In the genomic region with DNA sequence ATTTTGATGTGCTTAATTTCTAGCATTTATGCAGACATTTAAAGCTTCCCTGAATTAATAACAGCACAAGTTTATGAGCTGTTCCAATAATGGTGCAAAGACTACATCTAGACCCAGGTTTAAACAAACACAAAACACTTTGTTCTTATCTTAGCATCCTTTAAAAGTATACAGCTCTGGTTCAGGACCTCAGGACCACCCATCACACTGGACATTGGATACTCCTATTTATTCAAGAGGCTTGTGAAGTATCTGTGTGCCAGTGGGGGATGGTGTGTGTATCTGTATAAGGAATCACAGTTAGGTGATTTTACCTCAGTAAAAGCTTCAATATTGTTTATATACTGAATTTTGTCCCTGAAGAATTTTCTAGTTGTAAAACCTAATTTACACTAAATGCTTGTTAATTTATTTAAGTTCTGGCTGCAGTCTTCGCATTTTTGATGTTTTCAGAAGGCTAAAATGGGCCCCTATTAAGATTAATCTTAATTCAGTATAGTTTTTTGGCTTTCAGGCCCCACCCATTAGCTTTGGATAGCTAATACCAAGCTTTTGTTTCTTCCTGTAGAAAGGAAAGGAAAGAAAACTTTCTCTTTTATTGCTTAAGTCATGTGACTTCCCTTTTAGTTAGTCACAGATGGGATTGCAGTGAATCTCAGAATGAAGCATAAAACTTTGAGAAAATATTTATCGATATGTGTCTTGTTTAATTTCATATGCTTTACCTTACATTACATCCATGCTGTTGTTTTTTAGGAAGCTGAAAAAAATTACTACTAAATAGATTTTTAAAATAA, we compare ENCODE assay signal across 1 cellular context.
TF ChIP-seq lines count a peak whose summit lies in the region.

No MANE protein-coding gene starts in this region.

TF ChIP-seq in K562, 482 proteins besides CTCF, POLR2A, EP300 and RAD21:
- TF ChIP-seq, protein P1, sequence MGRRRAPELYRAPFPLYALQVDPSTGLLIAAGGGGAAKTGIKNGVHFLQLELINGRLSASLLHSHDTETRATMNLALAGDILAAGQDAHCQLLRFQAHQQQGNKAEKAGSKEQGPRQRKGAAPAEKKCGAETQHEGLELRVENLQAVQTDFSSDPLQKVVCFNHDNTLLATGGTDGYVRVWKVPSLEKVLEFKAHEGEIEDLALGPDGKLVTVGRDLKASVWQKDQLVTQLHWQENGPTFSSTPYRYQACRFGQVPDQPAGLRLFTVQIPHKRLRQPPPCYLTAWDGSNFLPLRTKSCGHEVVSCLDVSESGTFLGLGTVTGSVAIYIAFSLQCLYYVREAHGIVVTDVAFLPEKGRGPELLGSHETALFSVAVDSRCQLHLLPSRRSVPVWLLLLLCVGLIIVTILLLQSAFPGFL (CRISPR knock-in tag; IDR thresholded peaks at IDR 0.05): no peak
- TF ChIP-seq, protein P2, sequence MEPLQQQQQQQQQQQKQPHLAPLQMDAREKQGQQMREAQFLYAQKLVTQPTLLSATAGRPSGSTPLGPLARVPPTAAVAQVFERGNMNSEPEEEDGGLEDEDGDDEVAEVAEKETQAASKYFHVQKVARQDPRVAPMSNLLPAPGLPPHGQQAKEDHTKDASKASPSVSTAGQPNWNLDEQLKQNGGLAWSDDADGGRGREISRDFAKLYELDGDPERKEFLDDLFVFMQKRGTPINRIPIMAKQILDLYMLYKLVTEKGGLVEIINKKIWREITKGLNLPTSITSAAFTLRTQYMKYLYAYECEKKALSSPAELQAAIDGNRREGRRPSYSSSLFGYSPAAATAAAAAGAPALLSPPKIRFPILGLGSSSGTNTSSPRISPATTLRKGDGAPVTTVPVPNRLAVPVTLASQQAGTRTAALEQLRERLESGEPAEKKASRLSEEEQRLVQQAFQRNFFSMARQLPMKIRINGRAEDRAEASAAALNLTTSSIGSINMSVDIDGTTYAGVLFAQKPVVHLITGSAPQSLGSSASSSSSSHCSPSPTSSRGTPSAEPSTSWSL (CRISPR knock-in tag; IDR thresholded peaks at IDR 0.05; ENCODE audit: borderline replicate concordance): no peak
- TF ChIP-seq CC2D1A (IDR thresholded peaks at IDR 0.05): no peak
- TF ChIP-seq FOSL1 (tag; conservative IDR thresholded peaks at IDR 0.05): 0 out of 2 replicates have a peak, but pooled peaks have one; percentile 20
- TF ChIP-seq TBP (optimal IDR thresholded peaks at IDR 0.05; ENCODE audit: low read depth, low read length): no peak
- TF ChIP-seq, protein P3, sequence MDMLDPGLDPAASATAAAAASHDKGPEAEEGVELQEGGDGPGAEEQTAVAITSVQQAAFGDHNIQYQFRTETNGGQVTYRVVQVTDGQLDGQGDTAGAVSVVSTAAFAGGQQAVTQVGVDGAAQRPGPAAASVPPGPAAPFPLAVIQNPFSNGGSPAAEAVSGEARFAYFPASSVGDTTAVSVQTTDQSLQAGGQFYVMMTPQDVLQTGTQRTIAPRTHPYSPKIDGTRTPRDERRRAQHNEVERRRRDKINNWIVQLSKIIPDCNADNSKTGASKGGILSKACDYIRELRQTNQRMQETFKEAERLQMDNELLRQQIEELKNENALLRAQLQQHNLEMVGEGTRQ (CRISPR knock-in tag; IDR thresholded peaks at IDR 0.05): peak; percentile 19; the same call in 1 of the 2 replicates
- TF ChIP-seq XRCC5 (IDR thresholded peaks at IDR 0.05; ENCODE audit: low read depth, low read length): no peak
- no peak for TF ChIP-seq ZC3H4 (CRISPR knock-in tag; IDR thresholded peaks at IDR 0.05; ENCODE audit: borderline replicate concordance)
- no peak for TF ChIP-seq SAFB (IDR thresholded peaks at IDR 0.05; ENCODE audit: borderline replicate concordance, low read depth, low read length)
- TF ChIP-seq ZNF436 (CRISPR knock-in tag; IDR thresholded peaks at IDR 0.05): no peak
- peak; percentile 93 for TF ChIP-seq TOE1 (IDR thresholded peaks at IDR 0.05; ENCODE audit: borderline replicate concordance)
- no peak for TF ChIP-seq TOE1 (CRISPR knock-in tag; IDR thresholded peaks at IDR 0.05; ENCODE audit: borderline replicate concordance, low read depth)
- TF ChIP-seq ZNF445 (CRISPR knock-in tag; IDR thresholded peaks at IDR 0.05; ENCODE audit: low read depth): no peak
- no peak for TF ChIP-seq FOXP1 (CRISPR knock-in tag; IDR thresholded peaks at IDR 0.05)
- TF ChIP-seq, protein P4, sequence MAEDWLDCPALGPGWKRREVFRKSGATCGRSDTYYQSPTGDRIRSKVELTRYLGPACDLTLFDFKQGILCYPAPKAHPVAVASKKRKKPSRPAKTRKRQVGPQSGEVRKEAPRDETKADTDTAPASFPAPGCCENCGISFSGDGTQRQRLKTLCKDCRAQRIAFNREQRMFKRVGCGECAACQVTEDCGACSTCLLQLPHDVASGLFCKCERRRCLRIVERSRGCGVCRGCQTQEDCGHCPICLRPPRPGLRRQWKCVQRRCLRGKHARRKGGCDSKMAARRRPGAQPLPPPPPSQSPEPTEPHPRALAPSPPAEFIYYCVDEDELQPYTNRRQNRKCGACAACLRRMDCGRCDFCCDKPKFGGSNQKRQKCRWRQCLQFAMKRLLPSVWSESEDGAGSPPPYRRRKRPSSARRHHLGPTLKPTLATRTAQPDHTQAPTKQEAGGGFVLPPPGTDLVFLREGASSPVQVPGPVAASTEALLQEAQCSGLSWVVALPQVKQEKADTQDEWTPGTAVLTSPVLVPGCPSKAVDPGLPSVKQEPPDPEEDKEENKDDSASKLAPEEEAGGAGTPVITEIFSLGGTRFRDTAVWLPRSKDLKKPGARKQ (CRISPR knock-in tag; IDR thresholded peaks at IDR 0.05): no peak
- TF ChIP-seq HMG20A (CRISPR knock-in tag; conservative IDR thresholded peaks at IDR 0.05): no peak
- TF ChIP-seq, protein P5, sequence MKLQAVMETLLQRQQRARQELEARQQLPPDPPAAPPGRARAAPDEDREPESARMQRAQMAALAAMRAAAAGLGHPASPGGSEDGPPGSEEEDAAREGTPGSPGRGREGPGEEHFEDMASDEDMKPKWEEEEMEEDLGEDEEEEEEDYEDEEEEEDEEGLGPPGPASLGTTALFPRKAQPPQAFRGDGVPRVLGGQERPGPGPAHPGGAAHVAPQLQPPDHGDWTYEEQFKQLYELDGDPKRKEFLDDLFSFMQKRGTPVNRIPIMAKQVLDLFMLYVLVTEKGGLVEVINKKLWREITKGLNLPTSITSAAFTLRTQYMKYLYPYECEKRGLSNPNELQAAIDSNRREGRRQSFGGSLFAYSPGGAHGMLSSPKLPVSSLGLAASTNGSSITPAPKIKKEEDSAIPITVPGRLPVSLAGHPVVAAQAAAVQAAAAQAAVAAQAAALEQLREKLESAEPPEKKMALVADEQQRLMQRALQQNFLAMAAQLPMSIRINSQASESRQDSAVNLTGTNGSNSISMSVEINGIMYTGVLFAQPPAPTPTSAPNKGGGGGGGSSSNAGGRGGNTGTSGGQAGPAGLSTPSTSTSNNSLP (IDR thresholded peaks at IDR 0.05; ENCODE audit: borderline replicate concordance, low read depth, low read length): no peak
- no peak for TF ChIP-seq RHOXF2B (CRISPR knock-in tag; conservative IDR thresholded peaks at IDR 0.05)
- no peak for TF ChIP-seq KDM2B (CRISPR knock-in tag; IDR thresholded peaks at IDR 0.05)
- peak; percentile 86 for TF ChIP-seq RAD51 (IDR thresholded peaks at IDR 0.05; ENCODE audit: borderline replicate concordance, low read depth)
- TF ChIP-seq, protein P6, sequence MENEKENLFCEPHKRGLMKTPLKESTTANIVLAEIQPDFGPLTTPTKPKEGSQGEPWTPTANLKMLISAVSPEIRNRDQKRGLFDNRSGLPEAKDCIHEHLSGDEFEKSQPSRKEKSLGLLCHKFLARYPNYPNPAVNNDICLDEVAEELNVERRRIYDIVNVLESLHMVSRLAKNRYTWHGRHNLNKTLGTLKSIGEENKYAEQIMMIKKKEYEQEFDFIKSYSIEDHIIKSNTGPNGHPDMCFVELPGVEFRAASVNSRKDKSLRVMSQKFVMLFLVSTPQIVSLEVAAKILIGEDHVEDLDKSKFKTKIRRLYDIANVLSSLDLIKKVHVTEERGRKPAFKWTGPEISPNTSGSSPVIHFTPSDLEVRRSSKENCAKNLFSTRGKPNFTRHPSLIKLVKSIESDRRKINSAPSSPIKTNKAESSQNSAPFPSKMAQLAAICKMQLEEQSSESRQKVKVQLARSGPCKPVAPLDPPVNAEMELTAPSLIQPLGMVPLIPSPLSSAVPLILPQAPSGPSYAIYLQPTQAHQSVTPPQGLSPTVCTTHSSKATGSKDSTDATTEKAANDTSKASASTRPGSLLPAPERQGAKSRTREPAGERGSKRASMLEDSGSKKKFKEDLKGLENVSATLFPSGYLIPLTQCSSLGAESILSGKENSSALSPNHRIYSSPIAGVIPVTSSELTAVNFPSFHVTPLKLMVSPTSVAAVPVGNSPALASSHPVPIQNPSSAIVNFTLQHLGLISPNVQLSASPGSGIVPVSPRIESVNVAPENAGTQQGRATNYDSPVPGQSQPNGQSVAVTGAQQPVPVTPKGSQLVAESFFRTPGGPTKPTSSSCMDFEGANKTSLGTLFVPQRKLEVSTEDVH (IDR thresholded peaks at IDR 0.05; ENCODE audit: low read depth, partially characterized antibody): no peak
- no peak for TF ChIP-seq CBFA2T2 (conservative IDR thresholded peaks at IDR 0.05)
- TF ChIP-seq CHCHD3 (CRISPR knock-in tag; IDR thresholded peaks at IDR 0.05): no peak
- TF ChIP-seq ZEB2 (IDR thresholded peaks at IDR 0.05): no peak
- TF ChIP-seq, protein P7, sequence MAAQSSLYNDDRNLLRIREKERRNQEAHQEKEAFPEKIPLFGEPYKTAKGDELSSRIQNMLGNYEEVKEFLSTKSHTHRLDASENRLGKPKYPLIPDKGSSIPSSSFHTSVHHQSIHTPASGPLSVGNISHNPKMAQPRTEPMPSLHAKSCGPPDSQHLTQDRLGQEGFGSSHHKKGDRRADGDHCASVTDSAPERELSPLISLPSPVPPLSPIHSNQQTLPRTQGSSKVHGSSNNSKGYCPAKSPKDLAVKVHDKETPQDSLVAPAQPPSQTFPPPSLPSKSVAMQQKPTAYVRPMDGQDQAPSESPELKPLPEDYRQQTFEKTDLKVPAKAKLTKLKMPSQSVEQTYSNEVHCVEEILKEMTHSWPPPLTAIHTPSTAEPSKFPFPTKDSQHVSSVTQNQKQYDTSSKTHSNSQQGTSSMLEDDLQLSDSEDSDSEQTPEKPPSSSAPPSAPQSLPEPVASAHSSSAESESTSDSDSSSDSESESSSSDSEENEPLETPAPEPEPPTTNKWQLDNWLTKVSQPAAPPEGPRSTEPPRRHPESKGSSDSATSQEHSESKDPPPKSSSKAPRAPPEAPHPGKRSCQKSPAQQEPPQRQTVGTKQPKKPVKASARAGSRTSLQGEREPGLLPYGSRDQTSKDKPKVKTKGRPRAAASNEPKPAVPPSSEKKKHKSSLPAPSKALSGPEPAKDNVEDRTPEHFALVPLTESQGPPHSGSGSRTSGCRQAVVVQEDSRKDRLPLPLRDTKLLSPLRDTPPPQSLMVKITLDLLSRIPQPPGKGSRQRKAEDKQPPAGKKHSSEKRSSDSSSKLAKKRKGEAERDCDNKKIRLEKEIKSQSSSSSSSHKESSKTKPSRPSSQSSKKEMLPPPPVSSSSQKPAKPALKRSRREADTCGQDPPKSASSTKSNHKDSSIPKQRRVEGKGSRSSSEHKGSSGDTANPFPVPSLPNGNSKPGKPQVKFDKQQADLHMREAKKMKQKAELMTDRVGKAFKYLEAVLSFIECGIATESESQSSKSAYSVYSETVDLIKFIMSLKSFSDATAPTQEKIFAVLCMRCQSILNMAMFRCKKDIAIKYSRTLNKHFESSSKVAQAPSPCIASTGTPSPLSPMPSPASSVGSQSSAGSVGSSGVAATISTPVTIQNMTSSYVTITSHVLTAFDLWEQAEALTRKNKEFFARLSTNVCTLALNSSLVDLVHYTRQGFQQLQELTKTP (IDR thresholded peaks at IDR 0.05; ENCODE audit: low read depth in 1 of 2, partially characterized antibody in 2 of 2): no peak
- TF ChIP-seq, protein P8, sequence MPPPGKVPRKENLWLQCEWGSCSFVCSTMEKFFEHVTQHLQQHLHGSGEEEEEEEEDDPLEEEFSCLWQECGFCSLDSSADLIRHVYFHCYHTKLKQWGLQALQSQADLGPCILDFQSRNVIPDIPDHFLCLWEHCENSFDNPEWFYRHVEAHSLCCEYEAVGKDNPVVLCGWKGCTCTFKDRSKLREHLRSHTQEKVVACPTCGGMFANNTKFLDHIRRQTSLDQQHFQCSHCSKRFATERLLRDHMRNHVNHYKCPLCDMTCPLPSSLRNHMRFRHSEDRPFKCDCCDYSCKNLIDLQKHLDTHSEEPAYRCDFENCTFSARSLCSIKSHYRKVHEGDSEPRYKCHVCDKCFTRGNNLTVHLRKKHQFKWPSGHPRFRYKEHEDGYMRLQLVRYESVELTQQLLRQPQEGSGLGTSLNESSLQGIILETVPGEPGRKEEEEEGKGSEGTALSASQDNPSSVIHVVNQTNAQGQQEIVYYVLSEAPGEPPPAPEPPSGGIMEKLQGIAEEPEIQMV (tag; conservative IDR thresholded peaks at IDR 0.05; ENCODE audit: low read depth): no peak
- TF ChIP-seq TCF7L2 (IDR thresholded peaks at IDR 0.05; ENCODE audit: low read depth, low read length): no peak
- 0 out of 2 replicates have a peak, but pooled peaks have one; percentile 20 for TF ChIP-seq POLR2H (tag; IDR thresholded peaks at IDR 0.05; ENCODE audit: low read depth)
- no peak for TF ChIP-seq KLF13 (tag; IDR thresholded peaks at IDR 0.05; ENCODE audit: borderline replicate concordance, low read depth)
- TF ChIP-seq CXXC5 (CRISPR knock-in tag; IDR thresholded peaks at IDR 0.05): no peak
- TF ChIP-seq, protein P9, sequence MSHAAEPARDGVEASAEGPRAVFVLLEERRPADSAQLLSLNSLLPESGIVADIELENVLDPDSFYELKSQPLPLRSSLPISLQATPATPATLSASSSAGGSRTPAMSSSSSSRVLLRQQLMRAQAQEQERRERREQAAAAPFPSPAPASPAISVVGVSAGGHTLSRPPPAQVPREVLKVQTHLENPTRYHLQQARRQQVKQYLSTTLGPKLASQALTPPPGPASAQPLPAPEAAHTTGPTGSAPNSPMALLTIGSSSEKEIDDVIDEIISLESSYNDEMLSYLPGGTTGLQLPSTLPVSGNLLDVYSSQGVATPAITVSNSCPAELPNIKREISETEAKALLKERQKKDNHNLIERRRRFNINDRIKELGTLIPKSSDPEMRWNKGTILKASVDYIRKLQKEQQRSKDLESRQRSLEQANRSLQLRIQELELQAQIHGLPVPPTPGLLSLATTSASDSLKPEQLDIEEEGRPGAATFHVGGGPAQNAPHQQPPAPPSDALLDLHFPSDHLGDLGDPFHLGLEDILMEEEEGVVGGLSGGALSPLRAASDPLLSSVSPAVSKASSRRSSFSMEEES (CRISPR knock-in tag; IDR thresholded peaks at IDR 0.05): peak; percentile 96
- TF ChIP-seq POU5F1 (IDR thresholded peaks at IDR 0.05; ENCODE audit: borderline replicate concordance, low read depth, low read length, partially characterized antibody): no peak
- no peak for TF ChIP-seq MTA1 (IDR thresholded peaks at IDR 0.05; ENCODE audit: borderline replicate concordance)
- no peak for TF ChIP-seq FOXJ3 (CRISPR knock-in tag; IDR thresholded peaks at IDR 0.05)
- no peak for TF ChIP-seq ZC3H8 (IDR thresholded peaks at IDR 0.05)
